Comparison of ENCODE assay signal across 1 cellular context in genomic region chr1:151539321-151540020, GRCh38.
TF ChIP-seq lines count a peak whose summit lies in the region.

No MANE protein-coding gene starts in this region.

TF ChIP-seq in HepG2, 621 proteins besides CTCF, POLR2A, EP300 and RAD21 (continued from another document and continues in another):
- TF ChIP-seq, protein P1, sequence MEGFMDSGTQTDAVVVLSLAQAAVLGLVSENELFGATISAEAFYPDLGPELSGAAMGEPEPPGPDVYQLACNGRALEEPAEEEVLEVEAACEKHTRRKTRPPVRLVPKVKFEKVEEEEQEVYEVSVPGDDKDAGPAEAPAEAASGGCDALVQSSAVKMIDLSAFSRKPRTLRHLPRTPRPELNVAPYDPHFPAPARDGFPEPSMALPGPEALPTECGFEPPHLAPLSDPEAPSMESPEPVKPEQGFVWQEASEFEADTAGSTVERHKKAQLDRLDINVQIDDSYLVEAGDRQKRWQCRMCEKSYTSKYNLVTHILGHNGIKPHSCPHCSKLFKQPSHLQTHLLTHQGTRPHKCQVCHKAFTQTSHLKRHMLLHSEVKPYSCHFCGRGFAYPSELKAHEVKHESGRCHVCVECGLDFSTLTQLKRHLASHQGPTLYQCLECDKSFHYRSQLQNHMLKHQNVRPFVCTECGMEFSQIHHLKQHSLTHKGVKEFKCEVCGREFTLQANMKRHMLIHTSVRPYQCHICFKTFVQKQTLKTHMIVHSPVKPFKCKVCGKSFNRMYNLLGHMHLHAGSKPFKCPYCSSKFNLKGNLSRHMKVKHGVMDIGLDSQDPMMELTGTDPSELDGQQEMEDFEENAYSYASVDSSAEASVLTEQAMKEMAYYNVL (CRISPR knock-in tag; IDR thresholded peaks at IDR 0.05; ENCODE audit: borderline replicate concordance) = no peak
- TF ChIP-seq HBP1 (CRISPR knock-in tag; IDR thresholded peaks at IDR 0.05; ENCODE audit: low read depth) (no peak), ZFP36 (IDR thresholded peaks at IDR 0.05; ENCODE audit: borderline replicate concordance, low read depth, low read length, partially characterized antibody) (no peak), ATRX (CRISPR knock-in tag; IDR thresholded peaks at IDR 0.05; ENCODE audit: borderline replicate concordance) (no peak), ZNF761 (CRISPR knock-in tag; conservative IDR thresholded peaks at IDR 0.05) (no peak), ZNF138 (CRISPR knock-in tag; IDR thresholded peaks at IDR 0.05; ENCODE audit: low read depth) (no peak), ZNF570 (CRISPR knock-in tag; IDR thresholded peaks at IDR 0.05; ENCODE audit: borderline replicate concordance) (no peak), BRD4 (CRISPR knock-in tag; IDR thresholded peaks at IDR 0.05) (no peak), ZFP36L2 (CRISPR knock-in tag; IDR thresholded peaks at IDR 0.05) (no peak), RAD51 (IDR thresholded peaks at IDR 0.05; ENCODE audit: borderline replicate concordance) (no peak), AGO1 (IDR thresholded peaks at IDR 0.05; ENCODE audit: low read depth, low read length, poor library complexity, severe bottlenecking) (no peak), ZNF432 (CRISPR knock-in tag; IDR thresholded peaks at IDR 0.05; ENCODE audit: borderline replicate concordance) (no peak), MED1 (CRISPR knock-in tag; IDR thresholded peaks at IDR 0.05) (no peak), TOE1 (CRISPR knock-in tag; IDR thresholded peaks at IDR 0.05) (no peak), ZNF781 (CRISPR knock-in tag; IDR thresholded peaks at IDR 0.05; ENCODE audit: borderline replicate concordance, not compliant biosample characterization) (no peak), NR1H2 (CRISPR knock-in tag; IDR thresholded peaks at IDR 0.05; ENCODE audit: borderline replicate concordance, low read depth) (no peak), HNRNPH1 (optimal IDR thresholded peaks at IDR 0.05; ENCODE audit: low read depth, low read length) (no peak), KDM6A (CRISPR knock-in tag; IDR thresholded peaks at IDR 0.05; ENCODE audit: low read depth) (no peak), NR2F6 (IDR thresholded peaks at IDR 0.05) (no peak), NR2F6 (CRISPR knock-in tag; IDR thresholded peaks at IDR 0.05) (no peak), CENPBD1 (CRISPR knock-in tag; IDR thresholded peaks at IDR 0.05; ENCODE audit: borderline replicate concordance, low read depth) (0 out of 2 replicates have a peak, but pooled peaks have one; percentile 10), ZNF451 (CRISPR knock-in tag; IDR thresholded peaks at IDR 0.05) (0 out of 2 replicates have a peak, but pooled peaks have one; percentile 28), CHD4 (IDR thresholded peaks at IDR 0.05; ENCODE audit: borderline replicate concordance, low read length) (no peak), TP53 (CRISPR knock-in tag; conservative IDR thresholded peaks at IDR 0.05) (no peak), ZNF883 (CRISPR knock-in tag; IDR thresholded peaks at IDR 0.05; ENCODE audit: not compliant biosample characterization) (no peak), ZNF296 (CRISPR knock-in tag; conservative IDR thresholded peaks at IDR 0.05) (no peak), ZBTB34 (CRISPR knock-in tag; IDR thresholded peaks at IDR 0.05) (no peak), ZNF879 (CRISPR knock-in tag; IDR thresholded peaks at IDR 0.05) (no peak), JUN (CRISPR knock-in tag; IDR thresholded peaks at IDR 0.05) (no peak), ZNF841 (CRISPR knock-in tag; IDR thresholded peaks at IDR 0.05; ENCODE audit: borderline replicate concordance) (no peak), YEATS2 (CRISPR knock-in tag; IDR thresholded peaks at IDR 0.05; ENCODE audit: borderline replicate concordance) (peak; percentile 22; the same call in 1 of the 2 replicates)
- TF ChIP-seq, protein P2, sequence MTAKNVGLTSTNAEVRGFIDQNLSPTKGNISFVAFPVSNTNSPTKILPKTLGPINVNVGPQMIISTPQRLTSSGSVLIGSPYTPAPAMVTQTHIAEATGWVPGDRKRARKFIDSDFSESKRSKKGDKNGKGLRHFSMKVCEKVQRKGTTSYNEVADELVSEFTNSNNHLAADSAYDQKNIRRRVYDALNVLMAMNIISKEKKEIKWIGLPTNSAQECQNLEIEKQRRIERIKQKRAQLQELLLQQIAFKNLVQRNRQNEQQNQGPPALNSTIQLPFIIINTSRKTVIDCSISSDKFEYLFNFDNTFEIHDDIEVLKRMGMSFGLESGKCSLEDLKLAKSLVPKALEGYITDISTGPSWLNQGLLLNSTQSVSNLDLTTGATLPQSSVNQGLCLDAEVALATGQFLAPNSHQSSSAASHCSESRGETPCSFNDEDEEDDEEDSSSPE (CRISPR knock-in tag; IDR thresholded peaks at IDR 0.05) = no peak
- TF ChIP-seq, protein P3, sequence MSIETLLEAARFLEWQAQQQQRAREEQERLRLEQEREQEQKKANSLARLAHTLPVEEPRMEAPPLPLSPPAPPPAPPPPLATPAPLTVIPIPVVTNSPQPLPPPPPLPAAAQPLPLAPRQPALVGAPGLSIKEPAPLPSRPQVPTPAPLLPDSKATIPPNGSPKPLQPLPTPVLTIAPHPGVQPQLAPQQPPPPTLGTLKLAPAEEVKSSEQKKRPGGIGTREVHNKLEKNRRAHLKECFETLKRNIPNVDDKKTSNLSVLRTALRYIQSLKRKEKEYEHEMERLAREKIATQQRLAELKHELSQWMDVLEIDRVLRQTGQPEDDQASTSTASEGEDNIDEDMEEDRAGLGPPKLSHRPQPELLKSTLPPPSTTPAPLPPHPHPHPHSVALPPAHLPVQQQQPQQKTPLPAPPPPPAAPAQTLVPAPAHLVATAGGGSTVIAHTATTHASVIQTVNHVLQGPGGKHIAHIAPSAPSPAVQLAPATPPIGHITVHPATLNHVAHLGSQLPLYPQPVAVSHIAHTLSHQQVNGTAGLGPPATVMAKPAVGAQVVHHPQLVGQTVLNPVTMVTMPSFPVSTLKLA (IDR thresholded peaks at IDR 0.05) = no peak
- TF ChIP-seq, protein P4, sequence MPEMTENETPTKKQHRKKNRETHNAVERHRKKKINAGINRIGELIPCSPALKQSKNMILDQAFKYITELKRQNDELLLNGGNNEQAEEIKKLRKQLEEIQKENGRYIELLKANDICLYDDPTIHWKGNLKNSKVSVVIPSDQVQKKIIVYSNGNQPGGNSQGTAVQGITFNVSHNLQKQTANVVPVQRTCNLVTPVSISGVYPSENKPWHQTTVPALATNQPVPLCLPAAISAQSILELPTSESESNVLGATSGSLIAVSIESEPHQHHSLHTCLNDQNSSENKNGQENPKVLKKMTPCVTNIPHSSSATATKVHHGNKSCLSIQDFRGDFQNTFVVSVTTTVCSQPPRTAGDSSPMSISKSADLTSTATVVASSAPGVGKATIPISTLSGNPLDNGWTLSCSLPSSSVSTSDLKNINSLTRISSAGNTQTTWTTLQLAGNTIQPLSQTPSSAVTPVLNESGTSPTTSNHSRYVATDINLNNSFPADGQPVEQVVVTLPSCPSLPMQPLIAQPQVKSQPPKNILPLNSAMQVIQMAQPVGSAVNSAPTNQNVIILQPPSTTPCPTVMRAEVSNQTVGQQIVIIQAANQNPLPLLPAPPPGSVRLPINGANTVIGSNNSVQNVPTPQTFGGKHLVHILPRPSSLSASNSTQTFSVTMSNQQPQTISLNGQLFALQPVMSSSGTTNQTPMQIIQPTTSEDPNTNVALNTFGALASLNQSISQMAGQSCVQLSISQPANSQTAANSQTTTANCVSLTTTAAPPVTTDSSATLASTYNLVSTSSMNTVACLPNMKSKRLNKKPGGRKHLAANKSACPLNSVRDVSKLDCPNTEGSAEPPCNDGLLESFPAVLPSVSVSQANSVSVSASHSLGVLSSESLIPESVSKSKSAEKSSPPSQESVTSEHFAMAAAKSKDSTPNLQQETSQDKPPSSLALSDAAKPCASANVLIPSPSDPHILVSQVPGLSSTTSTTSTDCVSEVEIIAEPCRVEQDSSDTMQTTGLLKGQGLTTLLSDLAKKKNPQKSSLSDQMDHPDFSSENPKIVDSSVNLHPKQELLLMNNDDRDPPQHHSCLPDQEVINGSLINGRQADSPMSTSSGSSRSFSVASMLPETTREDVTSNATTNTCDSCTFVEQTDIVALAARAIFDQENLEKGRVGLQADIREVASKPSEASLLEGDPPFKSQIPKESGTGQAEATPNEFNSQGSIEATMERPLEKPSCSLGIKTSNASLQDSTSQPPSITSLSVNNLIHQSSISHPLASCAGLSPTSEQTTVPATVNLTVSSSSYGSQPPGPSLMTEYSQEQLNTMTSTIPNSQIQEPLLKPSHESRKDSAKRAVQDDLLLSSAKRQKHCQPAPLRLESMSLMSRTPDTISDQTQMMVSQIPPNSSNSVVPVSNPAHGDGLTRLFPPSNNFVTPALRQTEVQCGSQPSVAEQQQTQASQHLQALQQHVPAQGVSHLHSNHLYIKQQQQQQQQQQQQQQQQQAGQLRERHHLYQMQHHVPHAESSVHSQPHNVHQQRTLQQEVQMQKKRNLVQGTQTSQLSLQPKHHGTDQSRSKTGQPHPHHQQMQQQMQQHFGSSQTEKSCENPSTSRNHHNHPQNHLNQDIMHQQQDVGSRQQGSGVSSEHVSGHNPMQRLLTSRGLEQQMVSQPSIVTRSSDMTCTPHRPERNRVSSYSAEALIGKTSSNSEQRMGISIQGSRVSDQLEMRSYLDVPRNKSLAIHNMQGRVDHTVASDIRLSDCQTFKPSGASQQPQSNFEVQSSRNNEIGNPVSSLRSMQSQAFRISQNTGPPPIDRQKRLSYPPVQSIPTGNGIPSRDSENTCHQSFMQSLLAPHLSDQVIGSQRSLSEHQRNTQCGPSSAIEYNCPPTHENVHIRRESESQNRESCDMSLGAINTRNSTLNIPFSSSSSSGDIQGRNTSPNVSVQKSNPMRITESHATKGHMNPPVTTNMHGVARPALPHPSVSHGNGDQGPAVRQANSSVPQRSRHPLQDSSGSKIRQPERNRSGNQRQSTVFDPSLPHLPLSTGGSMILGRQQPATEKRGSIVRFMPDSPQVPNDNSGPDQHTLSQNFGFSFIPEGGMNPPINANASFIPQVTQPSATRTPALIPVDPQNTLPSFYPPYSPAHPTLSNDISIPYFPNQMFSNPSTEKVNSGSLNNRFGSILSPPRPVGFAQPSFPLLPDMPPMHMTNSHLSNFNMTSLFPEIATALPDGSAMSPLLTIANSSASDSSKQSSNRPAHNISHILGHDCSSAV (CRISPR knock-in tag; IDR thresholded peaks at IDR 0.05; ENCODE audit: borderline replicate concordance) = no peak
- TF ChIP-seq, protein P5, sequence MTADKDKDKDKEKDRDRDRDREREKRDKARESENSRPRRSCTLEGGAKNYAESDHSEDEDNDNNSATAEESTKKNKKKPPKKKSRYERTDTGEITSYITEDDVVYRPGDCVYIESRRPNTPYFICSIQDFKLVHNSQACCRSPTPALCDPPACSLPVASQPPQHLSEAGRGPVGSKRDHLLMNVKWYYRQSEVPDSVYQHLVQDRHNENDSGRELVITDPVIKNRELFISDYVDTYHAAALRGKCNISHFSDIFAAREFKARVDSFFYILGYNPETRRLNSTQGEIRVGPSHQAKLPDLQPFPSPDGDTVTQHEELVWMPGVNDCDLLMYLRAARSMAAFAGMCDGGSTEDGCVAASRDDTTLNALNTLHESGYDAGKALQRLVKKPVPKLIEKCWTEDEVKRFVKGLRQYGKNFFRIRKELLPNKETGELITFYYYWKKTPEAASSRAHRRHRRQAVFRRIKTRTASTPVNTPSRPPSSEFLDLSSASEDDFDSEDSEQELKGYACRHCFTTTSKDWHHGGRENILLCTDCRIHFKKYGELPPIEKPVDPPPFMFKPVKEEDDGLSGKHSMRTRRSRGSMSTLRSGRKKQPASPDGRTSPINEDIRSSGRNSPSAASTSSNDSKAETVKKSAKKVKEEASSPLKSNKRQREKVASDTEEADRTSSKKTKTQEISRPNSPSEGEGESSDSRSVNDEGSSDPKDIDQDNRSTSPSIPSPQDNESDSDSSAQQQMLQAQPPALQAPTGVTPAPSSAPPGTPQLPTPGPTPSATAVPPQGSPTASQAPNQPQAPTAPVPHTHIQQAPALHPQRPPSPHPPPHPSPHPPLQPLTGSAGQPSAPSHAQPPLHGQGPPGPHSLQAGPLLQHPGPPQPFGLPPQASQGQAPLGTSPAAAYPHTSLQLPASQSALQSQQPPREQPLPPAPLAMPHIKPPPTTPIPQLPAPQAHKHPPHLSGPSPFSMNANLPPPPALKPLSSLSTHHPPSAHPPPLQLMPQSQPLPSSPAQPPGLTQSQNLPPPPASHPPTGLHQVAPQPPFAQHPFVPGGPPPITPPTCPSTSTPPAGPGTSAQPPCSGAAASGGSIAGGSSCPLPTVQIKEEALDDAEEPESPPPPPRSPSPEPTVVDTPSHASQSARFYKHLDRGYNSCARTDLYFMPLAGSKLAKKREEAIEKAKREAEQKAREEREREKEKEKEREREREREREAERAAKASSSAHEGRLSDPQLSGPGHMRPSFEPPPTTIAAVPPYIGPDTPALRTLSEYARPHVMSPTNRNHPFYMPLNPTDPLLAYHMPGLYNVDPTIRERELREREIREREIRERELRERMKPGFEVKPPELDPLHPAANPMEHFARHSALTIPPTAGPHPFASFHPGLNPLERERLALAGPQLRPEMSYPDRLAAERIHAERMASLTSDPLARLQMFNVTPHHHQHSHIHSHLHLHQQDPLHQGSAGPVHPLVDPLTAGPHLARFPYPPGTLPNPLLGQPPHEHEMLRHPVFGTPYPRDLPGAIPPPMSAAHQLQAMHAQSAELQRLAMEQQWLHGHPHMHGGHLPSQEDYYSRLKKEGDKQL (CRISPR knock-in tag; IDR thresholded peaks at IDR 0.05; ENCODE audit: low read depth) = no peak
- TF ChIP-seq, protein P6, sequence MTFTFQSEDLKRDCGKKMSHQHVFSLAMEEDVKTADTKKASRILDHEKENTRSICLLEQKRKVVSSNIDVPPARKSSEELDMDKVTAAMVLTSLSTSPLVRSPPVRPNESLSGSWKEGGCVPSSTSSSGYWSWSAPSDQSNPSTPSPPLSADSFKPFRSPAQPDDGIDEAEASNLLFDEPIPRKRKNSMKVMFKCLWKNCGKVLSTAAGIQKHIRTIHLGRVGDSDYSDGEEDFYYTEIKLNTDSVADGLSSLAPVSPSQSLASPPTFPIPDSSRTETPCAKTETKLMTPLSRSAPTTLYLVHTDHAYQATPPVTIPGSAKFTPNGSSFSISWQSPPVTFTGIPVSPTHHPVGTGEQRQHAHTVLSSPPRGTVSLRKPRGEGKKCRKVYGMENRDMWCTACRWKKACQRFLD (CRISPR knock-in tag; IDR thresholded peaks at IDR 0.05; ENCODE audit: borderline replicate concordance) = no peak
